ENCODE assay signal across 9 cellular contexts in genomic region chr1:31745071-31745897, GRCh38. TPM values are rescaled to one million over a fixed set of nuclear protein-coding genes. Genes with fewer than 3 reads are reported as not detected.
DNase-seq lines count a peak whose midpoint lies in the region; ATAC-seq, FAIRE-seq and TF ChIP-seq lines count a peak whose summit lies in the region.
"Had no signal": no experiment of that assay in that cellular context is flagged by ENCODE, and none has a peak within 500 bp of the region (broad histone marks: within the 10 kb centered on the region; RNA-seq: fewer than 3 reads in every experiment).

No MANE protein-coding gene starts in this region.

- peak; percentile 11 for DNase-seq in DMS114 treated with DMSO at 0.1 percent for 48 hours (lab: John Stamatoyannopoulos, UW; ENCODE audit: unreplicated experiment)
- DNase-seq in HTR-8/SVneo (ENCODE audit: insufficient read length, low spot score): peak; percentile 66
- peak; percentile 68 to 80 for DNase-seq in SJSA1 (ENCODE audit: low read depth in 1 of 2, low spot score in 2 of 2)
- DNase-seq in amniotic epithelial cell (ENCODE audit: low read depth): peak; percentile 50
- peak; percentile 77 for DNase-seq in left cardiac atrium
- DNase-seq in retinal pigment epithelial cell (ENCODE audit: low read depth): no peak

- no peaks in the 10 kb centered on the region for H3K9me3 ChIP-seq in SJSA1 (replicated peaks)

- no peaks in the 10 kb centered on the region for H3K4me1 ChIP-seq in SJSA1 (replicated peaks)

- H3K36me3 ChIP-seq in SJSA1: no peaks in the 10 kb centered on the region; the same call in 1 of the 2 replicates

- ATAC-seq in left cardiac atrium (peak; percentile 68 to 70), HG02840 (IDR thresholded peaks at IDR 0.05; ENCODE audit: low FRiP score, unreplicated experiment) (no peak), HG02610 (IDR thresholded peaks at IDR 0.05; ENCODE audit: unreplicated experiment) (no peak)

- TF ChIP-seq CTCF in retinal pigment epithelial cell (conservative IDR thresholded peaks at IDR 0.05; ENCODE audit: low read depth, low read length): peak; percentile 92

- H3K4me3 ChIP-seq in SJSA1 (no peak overlapping the region), retinal pigment epithelial cell (ENCODE audit: low read length) (no peak overlapping the region)

- intact Hi-C loops in left cardiac atrium (cut with DNase I): no loop called here

- FAIRE-seq in HTR-8/SVneo (lab: Jason Lieb, UNC): no peak

- H3K27ac ChIP-seq in SJSA1: no peak overlapping the region

- H3K27me3 ChIP-seq in SJSA1 (replicated peaks): no peaks in the 10 kb centered on the region

RNA-seq across cellular contexts. Expression of gene ADGRB2, which starts 18.9 kb away (rescaled TPM):
- total RNA-seq in SJSA1 (2014; rRNA removed; shearing (Covaris generic)): 15.4 and 15.8 TPM in 2 replicates
- 10 to 100 TPM; 14.0 to 18.7 TPM for total RNA-seq in left cardiac atrium

RNA-seq across cellular contexts. Expression of gene COL16A1, which starts 41.5 kb away (rescaled TPM):
- total RNA-seq in SJSA1 (2014; rRNA removed; shearing (Covaris generic)): 365 and 404 TPM in 2 replicates
- total RNA-seq in left cardiac atrium: 10 to 100 TPM; 19.8 to 27.5 TPM
- total RNA-seq: T-helper 2 cell treated with Interferon-gamma antibody and Interleukin-4, amounts not matched to agents 100 ng/mL and 5 ng/mL, for 36 hours had no signal

Comparison
In these comparisons a context has a peak if more than half of its experiments do, and no peak if none do; other contexts are left out.
1. ATAC-seq: peak in left cardiac atrium (2 of 2); none in HG02840 (single experiment) and HG02610 (single experiment).
2. RNA of gene COL16A1, which starts 41.5 kb away (total RNA-seq): 365 to 404 TPM in SJSA1; 19.8 to 27.5 TPM in left cardiac atrium; every median in the first group is over 10 times any median in the second.